Comparison of ENCODE assay signal across 9 cellular contexts in the genomic region with DNA sequence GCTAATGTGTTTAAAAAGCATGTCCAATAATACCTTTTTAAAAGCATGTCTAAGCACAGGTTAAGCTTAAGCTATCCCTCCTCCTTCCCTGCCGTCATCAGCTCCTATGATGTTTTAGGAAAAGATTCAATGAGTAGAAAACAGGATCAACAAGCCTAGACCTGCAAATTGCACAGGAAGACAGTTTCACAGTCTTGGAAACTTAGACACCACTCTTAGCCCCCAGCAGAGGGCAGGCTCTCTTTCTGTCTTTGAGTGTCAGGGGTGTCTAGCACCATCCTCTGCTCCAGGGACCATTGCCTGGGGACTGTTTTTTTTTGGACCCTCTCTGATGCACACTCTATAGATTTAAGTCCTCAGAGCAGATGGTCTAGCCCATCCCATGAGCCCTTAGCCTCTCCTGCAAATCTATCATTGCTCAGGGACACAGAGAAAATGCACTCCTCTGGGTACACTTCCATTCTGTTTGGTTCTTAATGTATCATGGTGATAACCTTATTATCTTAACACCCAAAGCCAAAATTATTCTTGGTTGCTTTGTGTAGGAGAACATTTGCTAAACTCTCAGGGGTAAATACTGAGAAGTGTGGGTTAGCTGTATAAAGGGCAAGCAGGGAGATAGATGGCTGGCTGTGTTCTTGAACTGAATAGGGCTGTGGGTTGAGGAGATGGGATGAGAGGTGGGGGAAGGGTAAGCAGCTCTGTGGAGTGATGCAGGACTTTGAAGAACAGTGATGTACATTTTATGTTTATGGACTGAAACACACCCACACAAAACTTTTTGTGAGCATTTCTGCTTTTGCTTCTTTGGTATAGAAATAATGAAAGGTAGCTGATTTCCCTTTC.
A peak's percentile ranks its signal among the peaks of the same experiment; 100 is the strongest.
DNase-seq lines count a peak whose midpoint lies in the region; ATAC-seq and TF ChIP-seq lines count a peak whose summit lies in the region.
"Had no signal": no experiment of that assay in that cellular context is flagged by ENCODE, and none has a peak within 500 bp of the region (broad histone marks: within the 10 kb centered on the region; RNA-seq: fewer than 3 reads in every experiment).

No MANE protein-coding gene starts in this region.

- no peak overlapping the region for H3K27ac Mint-ChIP-seq in glutamatergic neuron (ENCODE audit: unreplicated experiment)

- H3K4me3 Mint-ChIP-seq in glutamatergic neuron (ENCODE audit: unreplicated experiment): peak overlapping the region; percentile 6

- TF ChIP-seq CTCF in glutamatergic neuron (IDR thresholded peaks at IDR 0.05; ENCODE audit: partially characterized antibody, unreplicated experiment): peak; percentile 56

- peak; percentile 55 for ATAC-seq in GM18868 (IDR thresholded peaks at IDR 0.05; ENCODE audit: unreplicated experiment)
- ATAC-seq in GM19455 (IDR thresholded peaks at IDR 0.05; ENCODE audit: unreplicated experiment): no peak
- no peak for ATAC-seq in GM18870 (IDR thresholded peaks at IDR 0.05; ENCODE audit: unreplicated experiment)

- no peaks in the 10 kb centered on the region for H3K36me3 Mint-ChIP-seq in glutamatergic neuron (ENCODE audit: unreplicated experiment)

- peaks cover 7% of the 10 kb centered on the region for H3K4me1 Mint-ChIP-seq in glutamatergic neuron (ENCODE audit: low read depth, unreplicated experiment)

- peaks cover 5% of the 10 kb centered on the region for H3K9me3 Mint-ChIP-seq in glutamatergic neuron (ENCODE audit: unreplicated experiment)

- H3K27me3 Mint-ChIP-seq in glutamatergic neuron (ENCODE audit: unreplicated experiment): no peaks in the 10 kb centered on the region

- DNase-seq in AG20443 (ENCODE audit: low spot score): peak; percentile 17
- peak; percentile 19 for DNase-seq in RPMI7951 (ENCODE audit: low read depth)
- peak; percentile 30 for DNase-seq in glutamatergic neuron
- no peak for DNase-seq in NK-92 (lab: John Stamatoyannopoulos, UW; ENCODE audit: unreplicated experiment)
- DNase-seq in activated CD4-positive, alpha-beta T cell treated with anti-CD3 and anti-CD28 coated beads for 4 hours: no peak
- DNase-seq: hippocampal formation had no signal

Comparison
In these comparisons a context has a peak if more than half of its experiments do, and no peak if none do; other contexts are left out.
1. DNase-seq: peak in AG20443 (single experiment), RPMI7951 (single experiment) and glutamatergic neuron (single experiment); none in NK-92 (single experiment) and activated CD4-positive, alpha-beta T cell treated with anti-CD3 and anti-CD28 coated beads for 4 hours (0 of 2).